8 cellular contexts compared by ENCODE assay signal in genomic region chr13:51584731-51585191, GRCh38. TPM values are rescaled to one million over a fixed set of nuclear protein-coding genes. Genes with fewer than 3 reads are reported as not detected.
DNase-seq lines count a peak whose midpoint lies in the region; ATAC-seq and TF ChIP-seq lines count a peak whose summit lies in the region.

No MANE protein-coding gene starts in this region.

- DNase-seq in DMS 273 (lab: John Stamatoyannopoulos, UW; ENCODE audit: unreplicated experiment) = peak; percentile 77
- DNase-seq in DMS 273 treated with DMSO at 0.1 percent for 48 hours (lab: John Stamatoyannopoulos, UW) = no peak
- peak; percentile 70 for DNase-seq in NCI-H1092 treated with DMSO at 0.1 percent for 48 hours (lab: John Stamatoyannopoulos, UW)
- peak; percentile 74 for DNase-seq in activated CD4-positive, alpha-beta T cell treated with anti-CD3 and anti-CD28 coated beads for 48 hours
- peak; percentile 27 to 69 (median 50) for DNase-seq in dorsolateral prefrontal cortex
- DNase-seq in lower lobe of right lung = peak; percentile 75
- peak; percentile 44 for DNase-seq in stimulated activated CD8-positive, alpha-beta memory T cell treated with anti-CD3 and anti-CD28 coated beads, Interleukin-12 subunit alpha, Interleukin-12 subunit beta, amount 100 ng/mL, for 1 hour (ENCODE audit: low read depth)

- H3K36me3 ChIP-seq in lower lobe of right lung = no peaks in the 10 kb centered on the region

- H3K9me3 ChIP-seq in lower lobe of right lung = no peaks in the 10 kb centered on the region

- H3K4me3 ChIP-seq in dorsolateral prefrontal cortex = peak overlapping the region; percentile 68 to 100 (median 93)
- H3K4me3 ChIP-seq in lower lobe of right lung = peak overlapping the region; percentile 92

- H3K4me1 ChIP-seq in lower lobe of right lung = peaks cover 29% of the 10 kb centered on the region

- intact Hi-C loops in dorsolateral prefrontal cortex (cut with DNase I) = loop anchor here (1.0 to 5.0 kb wide), 9 partner anchors 33 to 219 kb away; partner anchors contain the start of genes INTS6 (in 2 of the 2) and DHRS12 (in 1 of the 2)
- intact Hi-C loops in lower lobe of right lung (cut with DNase I) = loop anchor here (10.0 kb wide), 1 partner anchor 130 kb away; the partner anchor contains the start of gene INTS6

- ATAC-seq in HG02571 (IDR thresholded peaks at IDR 0.05; ENCODE audit: unreplicated experiment) (peak; percentile 20), lower lobe of right lung (peak; percentile 56 to 59)

- H3K27me3 ChIP-seq in dorsolateral prefrontal cortex (no peaks in the 10 kb centered on the region), lower lobe of right lung (ENCODE audit: low read depth) (no peaks in the 10 kb centered on the region)

- peak overlapping the region; percentile 63 to 98 (median 94) for H3K27ac ChIP-seq in dorsolateral prefrontal cortex
- H3K27ac ChIP-seq in lower lobe of right lung = peak overlapping the region; percentile 89

- TF ChIP-seq CTCF in dorsolateral prefrontal cortex (IDR thresholded peaks at IDR 0.05 in 54 of 56, conservative IDR thresholded peaks at IDR 0.05 in 2 of 56; ENCODE audit: low read depth in 1 of 56, partially characterized antibody in 56 of 56) = no peak
- no peak for TF ChIP-seq CTCF in lower lobe of right lung (IDR thresholded peaks at IDR 0.05)

RNA-seq across cellular contexts. Expression of gene WDFY2, which starts 0.5 kb away (rescaled TPM):
- total RNA-seq in dorsolateral prefrontal cortex (10 to 100 TPM; 10.9 to 39.0 (median 19.4) TPM), lower lobe of right lung (16.6 TPM)
